1 cellular context compared by ENCODE assay signal in genomic region chr3:155131104-155131503, GRCh38.
TF ChIP-seq lines count a peak whose summit lies in the region.

No MANE protein-coding gene starts in this region.

TF ChIP-seq in GM23338, 12 proteins besides CTCF, POLR2A, EP300 and RAD21 (continued from another document):
- TF ChIP-seq ETS1 (IDR thresholded peaks at IDR 0.05) = no peak
- no peak for TF ChIP-seq ZNF331 (CRISPR knock-in tag; IDR thresholded peaks at IDR 0.05; ENCODE audit: low read depth)
- TF ChIP-seq JUNB (IDR thresholded peaks at IDR 0.05; ENCODE audit: unreplicated experiment) = no peak
- no peak for TF ChIP-seq EZH2 (IDR thresholded peaks at IDR 0.05; ENCODE audit: low read depth, unreplicated experiment)
- TF ChIP-seq ZNF114 (CRISPR knock-in tag; IDR thresholded peaks at IDR 0.05) = no peak
- TF ChIP-seq STAT1 (IDR thresholded peaks at IDR 0.05; ENCODE audit: unreplicated experiment) = no peak
